In the genomic region with DNA sequence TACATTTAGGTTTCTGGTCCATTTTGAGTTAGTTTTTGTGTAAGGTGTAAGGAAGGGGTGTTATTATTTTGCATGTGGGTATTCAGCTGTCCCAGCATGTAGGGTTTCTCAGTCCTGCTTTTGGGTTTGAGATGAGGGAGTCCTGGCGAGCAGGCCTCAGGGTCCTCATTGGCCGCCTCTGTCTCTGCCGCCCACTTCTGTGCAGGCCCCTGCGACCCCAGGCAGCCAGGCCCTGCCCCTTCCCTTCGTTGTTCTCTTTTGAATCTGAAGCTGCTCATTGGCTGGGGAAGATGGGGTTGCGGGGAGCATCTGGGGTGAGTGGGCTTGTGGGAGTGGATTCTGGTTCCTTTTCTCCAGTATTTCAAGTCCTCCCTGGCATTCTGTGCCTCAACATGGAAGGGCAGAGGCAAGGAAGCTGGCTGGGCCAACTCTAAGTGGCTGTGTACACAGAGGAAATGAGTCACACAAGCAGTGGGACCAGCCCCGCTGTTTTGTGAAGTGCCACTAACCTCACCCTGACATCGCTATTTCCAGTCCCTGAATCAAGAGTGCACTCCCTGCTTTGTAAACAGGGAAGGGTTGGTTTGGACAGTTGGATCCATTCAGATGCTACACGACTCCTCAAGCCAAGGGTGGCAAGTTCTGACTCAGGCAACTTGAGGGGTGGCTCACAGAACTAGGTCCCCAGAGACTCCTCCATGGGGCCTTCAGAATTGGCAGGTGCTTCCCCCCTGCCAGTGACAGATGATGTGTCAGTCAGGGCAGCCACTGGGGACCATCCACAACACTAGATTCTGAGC, we compare ENCODE assay signal across 8 cellular contexts.
DNase-seq lines count a peak whose midpoint lies in the region; ATAC-seq and TF ChIP-seq lines count a peak whose summit lies in the region.
"Not testable (repeated sequence)": the region's sequence is repeated elsewhere in the genome, so short reads cannot be mapped to it uniquely, and the experiment has no call there.

No MANE protein-coding gene starts in this region.

- H3K4me3 Mint-ChIP-seq in GM23338; osteocyte (ENCODE audit: unreplicated experiment): not testable (repeated sequence)

- not testable (repeated sequence) for H3F3A ChIP-seq in GM23338 (replicated peaks; ENCODE audit: low read depth)

- H3K27ac Mint-ChIP-seq in GM23338, result not testable (repeated sequence)
- H3K27ac Mint-ChIP-seq in osteocyte (ENCODE audit: unreplicated experiment), result peak overlapping the region; percentile 38

- intact Hi-C loops in OCI-LY7 (cut with micrococcal nuclease; ENCODE audit: unreplicated experiment); esophagus squamous epithelium (cut with DNase I); testis (cut with DNase I; ENCODE audit: low total_unique reads): not testable (repeated sequence)

- POLR2A ChIA-PET in OCI-LY7 (lab: Charles Lee), result not testable (repeated sequence)

- H2AFZ ChIP-seq in GM23338, result not testable (repeated sequence)
- peak overlapping the region; percentile 61; the same call in 1 of the 2 replicates for H2AFZ ChIP-seq in OCI-LY7 (ENCODE audit: low read length)

- not testable (repeated sequence) for BruUV-seq in OCI-LY7 (replicated peaks; lab: Mats Ljungman, UMichigan)

- CTCF ChIA-PET in OCI-LY7 (lab: Charles Lee; ENCODE audit: unreplicated experiment), result not testable (repeated sequence)

- H3K79me2 ChIP-seq in GM23338 (replicated peaks; ENCODE audit: insufficient read depth); OCI-LY7 (ENCODE audit: insufficient read depth, low read depth, low read length): not testable (repeated sequence)

- H4K20me1 ChIP-seq in GM23338 (replicated peaks; ENCODE audit: insufficient read depth); OCI-LY7 (ENCODE audit: insufficient read depth, low read length): not testable (repeated sequence)

- not testable (repeated sequence) for H3K4me1 ChIP-seq in GM23338 (ENCODE audit: insufficient read depth); testis
- peaks cover 31% of the 10 kb centered on the region for H3K4me1 ChIP-seq in OCI-LY7 (ENCODE audit: insufficient read depth, low read length, poor library complexity, severe bottlenecking)
- H3K4me1 ChIP-seq in esophagus squamous epithelium, result peaks cover 0 to 35% (median 17%) of the 10 kb centered on the region in 3 donors

- not testable (repeated sequence) for H3K4me1 Mint-ChIP-seq in GM23338
- peaks cover 11% of the 10 kb centered on the region for H3K4me1 Mint-ChIP-seq in osteocyte (ENCODE audit: unreplicated experiment)

- not testable (repeated sequence) for H3K9me2 ChIP-seq in GM23338 (ENCODE audit: insufficient read depth); OCI-LY7 (ENCODE audit: insufficient read depth, low read length)

- not testable (repeated sequence) for H3K36me3 ChIP-seq in GM23338 (ENCODE audit: insufficient read depth); OCI-LY7 (ENCODE audit: insufficient read depth, low read length); testis (ENCODE audit: low read depth, missing control alignments)
- peaks cover 0 to 28% (median 0%) of the 10 kb centered on the region in 3 donors for H3K36me3 ChIP-seq in esophagus squamous epithelium

- H3K36me3 Mint-ChIP-seq in GM23338 (ENCODE audit: low read depth); osteocyte (ENCODE audit: unreplicated experiment): not testable (repeated sequence)

- not testable (repeated sequence) for H3K27ac ChIP-seq in GM23338 (ENCODE audit: low read depth); testis
- peak overlapping the region; percentile 76 for H3K27ac ChIP-seq in OCI-LY7 (ENCODE audit: low read depth, low read length, poor library complexity, severe bottlenecking)
- peak overlapping the region; percentile 76 to 84 (median 80) for H3K27ac ChIP-seq in esophagus squamous epithelium

- H3K9me3 ChIP-seq in OCI-LY7 (ENCODE audit: low read length); esophagus squamous epithelium; testis: not testable (repeated sequence)

- 0 to 18% methylated on average over 1 to 2 of the region's 9 CpGs for WGBS in esophagus squamous epithelium, 2 donors
- 84% methylated on average over 8 of the region's 9 CpGs; no CpG with 5 or more reads in 1 of the 2 donors for WGBS in testis, 2 donors

- DNase-seq in GM04504 (ENCODE audit: low read depth) (peak; percentile 34), HT1080 (ENCODE audit: low read depth) (peak; percentile 86), OCI-LY7 (ENCODE audit: low spot score) (peak; percentile 88), activated T-cell treated with anti-CD3 and anti-CD28 coated beads for 4 hours (peak; percentile 21), testis (peak; percentile 16)
- DNase-seq in GM23338 (ENCODE audit: low spot score); esophagus squamous epithelium (lab: John Stamatoyannopoulos, UW); osteocyte (ENCODE audit: extremely low spot score, unreplicated experiment): not testable (repeated sequence)

- H3K27me3 ChIP-seq in GM23338 (ENCODE audit: insufficient read depth); esophagus squamous epithelium; testis: not testable (repeated sequence)

- H3K27me3 Mint-ChIP-seq in GM23338 (ENCODE audit: insufficient read depth, low read depth, poor library complexity); osteocyte (ENCODE audit: unreplicated experiment): not testable (repeated sequence)

- H3K4me2 ChIP-seq in GM23338, result not testable (repeated sequence)
- H3K4me2 ChIP-seq in OCI-LY7 (ENCODE audit: low read length), result peak overlapping the region; percentile 75

- H3K4me3 ChIP-seq in GM23338, esophagus squamous epithelium, testis: not testable (repeated sequence)
- peak overlapping the region; percentile 36 for H3K4me3 ChIP-seq in OCI-LY7 (ENCODE audit: low read depth, low read length, poor library complexity, severe bottlenecking)

- not testable (repeated sequence) for H3K9me3 Mint-ChIP-seq in GM23338; osteocyte (ENCODE audit: unreplicated experiment)

- peak; percentile 60 for ATAC-seq in GM23338

- TF ChIP-seq POLR2A in esophagus squamous epithelium (IDR thresholded peaks at IDR 0.05); testis (IDR thresholded peaks at IDR 0.05): not testable (repeated sequence)

- TF ChIP-seq CTCF in GM23338 (conservative IDR thresholded peaks at IDR 0.05; ENCODE audit: low read depth in 2 of 2); OCI-LY7 (conservative IDR thresholded peaks at IDR 0.05; ENCODE audit: low read length); esophagus squamous epithelium (IDR thresholded peaks at IDR 0.05); osteocyte (IDR thresholded peaks at IDR 0.05); testis (IDR thresholded peaks at IDR 0.05): not testable (repeated sequence)
